In the genomic region with DNA sequence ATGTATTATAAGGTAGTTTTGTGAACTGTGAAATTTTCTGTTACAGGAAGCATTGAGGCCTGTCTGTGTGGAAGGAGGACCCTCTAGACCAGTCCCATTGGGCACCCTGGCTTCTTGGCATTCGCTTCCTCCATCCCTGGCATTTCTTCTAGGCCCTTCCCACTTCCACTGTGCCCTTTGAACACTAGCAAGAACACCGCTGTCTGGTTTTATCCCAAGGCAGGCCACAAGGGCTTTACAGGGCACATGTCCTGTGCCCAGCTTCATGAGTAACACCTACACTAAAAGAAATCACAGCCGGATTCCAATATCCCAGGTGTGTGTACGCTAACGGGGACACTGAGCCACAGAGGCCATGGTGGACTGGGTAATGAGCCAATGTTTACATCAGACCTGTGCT, we compare ENCODE assay signal across 1 cellular context.
TF ChIP-seq lines count a peak whose summit lies in the region.

No MANE protein-coding gene starts in this region.

TF ChIP-seq in HCT116, 20 proteins besides CTCF, POLR2A, EP300 and RAD21 (continued from another document):
- TF ChIP-seq REST (IDR thresholded peaks at IDR 0.05; ENCODE audit: low read depth) (no peak), EZH2phosphoT487 (IDR thresholded peaks at IDR 0.05; ENCODE audit: borderline replicate concordance) (no peak), EGR1 (IDR thresholded peaks at IDR 0.05; ENCODE audit: low read depth) (no peak), SRF (IDR thresholded peaks at IDR 0.05; ENCODE audit: low read depth) (no peak), JUND (IDR thresholded peaks at IDR 0.05) (no peak), POLR2AphosphoS5 (IDR thresholded peaks at IDR 0.05; ENCODE audit: low read depth, low read length) (no peak), ZNF274 (IDR thresholded peaks at IDR 0.05; ENCODE audit: low read depth, low read length) (no peak)
- TF ChIP-seq, protein P1, sequence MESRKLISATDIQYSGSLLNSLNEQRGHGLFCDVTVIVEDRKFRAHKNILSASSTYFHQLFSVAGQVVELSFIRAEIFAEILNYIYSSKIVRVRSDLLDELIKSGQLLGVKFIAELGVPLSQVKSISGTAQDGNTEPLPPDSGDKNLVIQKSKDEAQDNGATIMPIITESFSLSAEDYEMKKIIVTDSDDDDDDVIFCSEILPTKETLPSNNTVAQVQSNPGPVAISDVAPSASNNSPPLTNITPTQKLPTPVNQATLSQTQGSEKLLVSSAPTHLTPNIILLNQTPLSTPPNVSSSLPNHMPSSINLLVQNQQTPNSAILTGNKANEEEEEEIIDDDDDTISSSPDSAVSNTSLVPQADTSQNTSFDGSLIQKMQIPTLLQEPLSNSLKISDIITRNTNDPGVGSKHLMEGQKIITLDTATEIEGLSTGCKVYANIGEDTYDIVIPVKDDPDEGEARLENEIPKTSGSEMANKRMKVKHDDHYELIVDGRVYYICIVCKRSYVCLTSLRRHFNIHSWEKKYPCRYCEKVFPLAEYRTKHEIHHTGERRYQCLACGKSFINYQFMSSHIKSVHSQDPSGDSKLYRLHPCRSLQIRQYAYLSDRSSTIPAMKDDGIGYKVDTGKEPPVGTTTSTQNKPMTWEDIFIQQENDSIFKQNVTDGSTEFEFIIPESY (IDR thresholded peaks at IDR 0.05; ENCODE audit: extremely low read depth, insufficient replicate concordance, low read length) = no peak
TF ChIP-seq in HCT116: peak in this region for 0.
